7 cellular contexts compared by ENCODE assay signal in the genomic region with DNA sequence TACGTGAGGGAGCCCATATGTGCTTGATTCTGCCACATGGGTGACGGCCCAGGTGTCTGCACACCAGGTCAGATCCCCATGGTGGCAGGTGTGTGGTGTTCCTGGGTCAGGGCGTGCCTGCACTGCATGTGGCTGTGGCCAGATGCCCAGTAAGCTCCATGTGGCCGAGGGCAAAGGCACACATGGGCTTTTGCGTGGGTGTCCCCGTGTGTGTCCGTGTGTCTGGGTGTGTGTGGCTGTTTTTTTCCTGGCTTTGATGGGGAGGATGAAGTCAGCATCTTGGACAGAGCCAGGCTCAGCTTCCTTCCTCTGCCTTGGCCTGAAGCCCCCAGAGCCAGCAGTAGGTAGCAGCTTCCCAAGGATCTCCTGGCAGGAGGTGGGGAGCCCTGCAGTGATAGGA. TPM values are rescaled to one million over a fixed set of nuclear protein-coding genes. Genes with fewer than 3 reads are reported as not detected.
DNase-seq lines count a peak whose midpoint lies in the region; FAIRE-seq and TF ChIP-seq lines count a peak whose summit lies in the region.
"Had no signal": no experiment of that assay in that cellular context is flagged by ENCODE, and none has a peak within 500 bp of the region (broad histone marks: within the 10 kb centered on the region; RNA-seq: fewer than 3 reads in every experiment).

No MANE protein-coding gene starts in this region.

- H3K36me3 ChIP-seq in kidney (ENCODE audit: control insufficient read depth in 1 of 2, insufficient read depth in 2 of 2, low read length in 2 of 2) = peaks cover 0 to 3% of the 10 kb centered on the region in 2 donors
- peaks cover under 1% of the 10 kb centered on the region for H3K36me3 ChIP-seq in CD8-positive, alpha-beta memory T cell (ENCODE audit: insufficient read depth, low read length)

- no peak overlapping the region for H3K27ac Mint-ChIP-seq in CD8-positive, alpha-beta memory T cell
- H3K27ac Mint-ChIP-seq: activated CD4-positive, alpha-beta T cell treated with anti-CD3 and anti-CD28 coated beads, Interleukin-2, amount 10 ng/mL, durations not matched to agents 7 days and 5 days had no signal

- H3K4me1 Mint-ChIP-seq in CD8-positive, alpha-beta memory T cell = peaks cover 17 to 27% (median 18%) of the 10 kb centered on the region in 3 donors

- CTCF ChIA-PET in CD8-positive, alpha-beta memory T cell (lab: Charles Lee) = no interaction called here

- no peak overlapping the region for H3K4me3 ChIP-seq in kidney (ENCODE audit: low read length in 2 of 2)
- no peak overlapping the region for H3K4me3 ChIP-seq in CD8-positive, alpha-beta memory T cell (ENCODE audit: low read length)

- H3K4me1 ChIP-seq in kidney (ENCODE audit: control insufficient read depth in 1 of 2, insufficient read depth in 1 of 2, low read depth in 1 of 2, low read length in 2 of 2) = peaks cover 12 to 28% of the 10 kb centered on the region in 2 donors
- peaks cover 14% of the 10 kb centered on the region for H3K4me1 ChIP-seq in CD8-positive, alpha-beta memory T cell (ENCODE audit: insufficient read depth, low read length)

- intact Hi-C loops in kidney (cut with DNase I) = no loop called here

- H3K9ac ChIP-seq in kidney (ENCODE audit: low read length in 2 of 2) = no peak overlapping the region

- H3K36me3 Mint-ChIP-seq in CD8-positive, alpha-beta memory T cell = peaks cover 0 to 20% (median 4%) of the 10 kb centered on the region in 3 donors

- no peak for TF ChIP-seq CTCF in kidney (IDR thresholded peaks at IDR 0.05; ENCODE audit: borderline replicate concordance, extremely low read depth, insufficient read depth)

- H3K9me3 ChIP-seq in kidney (ENCODE audit: control insufficient read depth in 1 of 2, low read length in 2 of 2) = no peaks in the 10 kb centered on the region
- no peaks in the 10 kb centered on the region for H3K9me3 ChIP-seq in CD8-positive, alpha-beta memory T cell (ENCODE audit: low read length)

- no peak for DNase-seq in GM12891 (ENCODE audit: insufficient read length, low spot score)
- peak; percentile 72 for DNase-seq in kidney
- no peak for DNase-seq in foreskin melanocyte
- DNase-seq in CD8-positive, alpha-beta memory T cell = no peak
- DNase-seq: activated CD4-positive, alpha-beta T cell treated with anti-CD3 and anti-CD28 coated beads, Interleukin-2, amount 10 ng/mL, durations not matched to agents 7 days and 5 days; SHP77 treated with DMSO at 0.1 percent for 48 hours had no signal

- peaks cover 3% of the 10 kb centered on the region for H3K27me3 ChIP-seq in CD8-positive, alpha-beta memory T cell (ENCODE audit: insufficient read depth, low read length, poor library complexity, severe bottlenecking)

- no peaks in the 10 kb centered on the region for H3K9me3 Mint-ChIP-seq in CD8-positive, alpha-beta memory T cell
- H3K9me3 Mint-ChIP-seq: activated CD4-positive, alpha-beta T cell treated with anti-CD3 and anti-CD28 coated beads, Interleukin-2, amount 10 ng/mL, durations not matched to agents 7 days and 5 days; memory B cell had no signal

- FAIRE-seq in GM12891 (lab: Jason Lieb, UNC) (no peak), kidney (lab: Jason Lieb, UNC) (no peak)

- H3K27me3 Mint-ChIP-seq in CD8-positive, alpha-beta memory T cell = peaks cover 9 to 26% of the 10 kb centered on the region in 2 donors

- POLR2A ChIA-PET in CD8-positive, alpha-beta memory T cell (lab: Charles Lee) = interaction anchor here (0.9 kb wide), 1 partner anchor 97 kb away, joined by 10 read pairs; no protein-coding TSS in a partner anchor

- TF ChIP-seq POLR2A in GM12891 (IDR thresholded peaks at IDR 0.05; ENCODE audit: low read depth, low read length) = no peak

- H3K27ac ChIP-seq in kidney (ENCODE audit: low read depth in 2 of 2, low read length in 2 of 2) = peak overlapping the region; percentile 22 to 66
- no peak overlapping the region for H3K27ac ChIP-seq in CD8-positive, alpha-beta memory T cell (ENCODE audit: low read depth, low read length)

- peak overlapping the region in 1 of 7 donors; percentile 54 for H3K4me3 Mint-ChIP-seq in CD8-positive, alpha-beta memory T cell
- H3K4me3 Mint-ChIP-seq: activated CD4-positive, alpha-beta T cell treated with anti-CD3 and anti-CD28 coated beads, Interleukin-2, amount 10 ng/mL, durations not matched to agents 7 days and 5 days; memory B cell had no signal

TF ChIP-seq in GM12891, 5 proteins besides CTCF, POLR2A, EP300 and RAD21:
- TF ChIP-seq POLR2AphosphoS5 (IDR thresholded peaks at IDR 0.05; ENCODE audit: low read depth, low read length) (peak; percentile 61; the same call in 1 of the 2 replicates), TAF1 (IDR thresholded peaks at IDR 0.05; ENCODE audit: low read depth, low read length) (no peak)

RNA-seq across cellular contexts. Expression of a gene that starts 1.5 kb away (rescaled TPM):
- 1.7 TPM for polyA plus RNA-seq in GM12891 (2012; ENCODE audit: low read depth, missing spikeins)
- 88.2 TPM for total RNA-seq in kidney
- polyA plus RNA-seq in kidney (ENCODE audit: insufficient read depth, low read depth, low replicate concordance) = 13.3 TPM
- total RNA-seq in CD8-positive, alpha-beta memory T cell = 1 to 10 TPM; 2.5 to 4.9 TPM
- polyA plus RNA-seq in CD8-positive, alpha-beta memory T cell = not detected

RNA-seq across cellular contexts. Expression of a gene that starts 17.4 kb away (rescaled TPM):
- 57.2 TPM for polyA plus RNA-seq in GM12891 (2012; ENCODE audit: low read depth, missing spikeins)
- 104 TPM for total RNA-seq in kidney
- polyA plus RNA-seq in kidney (ENCODE audit: insufficient read depth, low read depth, low replicate concordance) = 40.3 TPM
- 10 to 100 TPM; 72.5 to 74.4 TPM for total RNA-seq in CD8-positive, alpha-beta memory T cell
- polyA plus RNA-seq in CD8-positive, alpha-beta memory T cell = 20.7 TPM

RNA-seq across cellular contexts. Expression of a gene that starts 19.5 kb away (rescaled TPM):
- polyA plus RNA-seq in GM12891 (2012; ENCODE audit: low read depth, missing spikeins) = 3.8 TPM
- total RNA-seq in kidney = 4.8 TPM
- polyA plus RNA-seq in kidney (ENCODE audit: insufficient read depth, low read depth, low replicate concordance) = 5.7 TPM
- 1 to 10 TPM; 6.8 to 8.1 TPM for total RNA-seq in CD8-positive, alpha-beta memory T cell
- 2.3 TPM for polyA plus RNA-seq in CD8-positive, alpha-beta memory T cell

RNA-seq across cellular contexts. Expression of a gene that starts 41.1 kb away (rescaled TPM):
- not detected for polyA plus RNA-seq in GM12891 (2012; ENCODE audit: low read depth, missing spikeins)
- total RNA-seq in kidney = 2.4 TPM
- 4.0 TPM for polyA plus RNA-seq in kidney (ENCODE audit: insufficient read depth, low read depth, low replicate concordance)
- under 1 TPM; 0.35 to 0.55 TPM for total RNA-seq in CD8-positive, alpha-beta memory T cell
- 0.72 TPM for polyA plus RNA-seq in CD8-positive, alpha-beta memory T cell

RNA-seq across cellular contexts. Expression of a gene that starts 43.3 kb away (rescaled TPM):
- polyA plus RNA-seq in GM12891 (2012; ENCODE audit: low read depth, missing spikeins) = 4.0 TPM
- total RNA-seq in kidney = 23.0 TPM
- 20.3 TPM for polyA plus RNA-seq in kidney (ENCODE audit: insufficient read depth, low read depth, low replicate concordance)
- total RNA-seq in CD8-positive, alpha-beta memory T cell = 10 to 100 TPM; 18.8 to 19.0 TPM
- polyA plus RNA-seq in CD8-positive, alpha-beta memory T cell = 10.0 TPM

Comparison
In these comparisons a context has a peak if more than half of its experiments do, and no peak if none do; other contexts are left out.
1. RNA of a gene that starts 1.5 kb away (total RNA-seq): 88.2 TPM in kidney (single experiment); 2.5 to 4.9 TPM in CD8-positive, alpha-beta memory T cell; every median in the first group is over 10 times any median in the second.